27 cellular contexts compared by ENCODE assay signal in the genomic region with DNA sequence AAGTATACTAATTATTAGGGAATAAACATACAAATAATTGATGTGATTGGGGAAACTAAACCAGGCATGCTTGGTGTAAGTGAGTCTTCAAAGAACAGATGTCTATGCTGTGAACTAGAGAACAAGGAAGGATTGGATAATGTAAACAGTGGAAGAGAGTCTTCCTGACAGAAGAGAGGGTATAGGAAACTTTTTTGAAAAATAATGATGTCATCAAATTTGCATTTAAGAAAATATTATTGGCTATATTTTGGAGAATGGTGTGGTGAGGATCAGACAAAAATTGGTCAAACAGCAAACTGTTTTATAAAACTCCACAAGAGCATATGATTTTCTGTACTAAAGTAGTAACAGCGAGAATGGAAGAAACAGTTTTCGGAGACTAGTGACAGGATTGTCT.
"Had no signal": no experiment of that assay in that cellular context is flagged by ENCODE, and none has a peak within 500 bp of the region (broad histone marks: within the 10 kb centered on the region; RNA-seq: fewer than 3 reads in every experiment).

No MANE protein-coding gene starts in this region.

- H3K27me3 ChIP-seq: stomach, suprapubic skin, testis, thyroid gland, tibial artery, tibial nerve, transverse colon, upper lobe of left lung, upper lobe of right lung, uterus, vagina had no signal

- DNase-seq: stimulated activated CD4-positive, alpha-beta T cell treated with anti-CD3 and anti-CD28 coated beads, Interleukin-2, amount 100 ng/mL, for 48 hours; stimulated activated CD4-positive, alpha-beta T cell treated with anti-CD3 and anti-CD28 coated beads, Interleukin-4, amount 100 ng/mL, for 1 hour; stimulated activated CD4-positive, alpha-beta T cell treated with anti-CD3 and anti-CD28 coated beads, Interleukin-4, amount 100 ng/mL, for 24 hours; stimulated activated CD4-positive, alpha-beta T cell treated with anti-CD3 and anti-CD28 coated beads, Interleukin-4, amount 100 ng/mL, for 4 hours; stimulated activated CD8-positive, alpha-beta memory T cell treated with anti-CD3 and anti-CD28 coated beads, Interleukin-4, amount 100 ng/mL, for 48 hours; stimulated activated naive B cell treated with anti-CD40 and anti-IgM and Interleukin-4, amounts not matched to agents 10 μg/mL and 1 μg/mL and 100 μg/mL, for 72 hours; stimulated activated naive CD4-positive, alpha-beta T cell; stimulated activated naive CD4-positive, alpha-beta T cell treated with Interleukin-2 at 50 U/mL for 16 hours; stimulated activated naive CD8-positive, alpha-beta T cell treated with anti-CD3 and anti-CD28 coated beads, Interleukin-15, amount 100 ng/mL, for 72 hours; stimulated activated naive CD8-positive, alpha-beta T cell treated with anti-CD3 and anti-CD28 coated beads, Interleukin-15, Interleukin-2, amounts not matched to agents 100 U/mL and 50 U/mL, for 24 hours; stomach; substantia nigra; testis; thyroid gland; tibial artery; transverse colon; trophoblast cell; upper lobe of left lung; upper lobe of right lung; uterus had no signal

- H3K36me3 ChIP-seq: stomach, suprapubic skin, thoracic aorta, thyroid gland, tibial artery, tibial nerve, transverse colon, upper lobe of left lung, upper lobe of right lung, uterus, vagina had no signal

- H3K4me3 ChIP-seq: stomach, suprapubic skin, testis, thoracic aorta, thyroid gland, tibial artery, tibial nerve, transverse colon, upper lobe of left lung, upper lobe of right lung, uterus, vagina had no signal

- H3K4me1 ChIP-seq: stomach, suprapubic skin, testis, thyroid gland, tibial artery, tibial nerve, transverse colon, upper lobe of left lung, upper lobe of right lung, uterus, vagina had no signal

- FAIRE-seq: urothelium cell line had no signal

- H3K27ac ChIP-seq: stomach, suprapubic skin, testis, thoracic aorta, thyroid gland, tibial artery, tibial nerve, transverse colon, upper lobe of left lung, upper lobe of right lung, uterus, vagina had no signal

- ATAC-seq: stimulated activated effector memory CD8-positive, alpha-beta T cell treated with anti-CD3 and anti-CD28 coated beads, Interleukin-12 subunit alpha, Interleukin-12 subunit beta, amount 100 ng/mL, for 72 hours; stimulated activated memory B cell treated with anti-CD40 and anti-IgM and Interleukin-4, amounts not matched to agents 10 μg/mL and 1 μg/mL and 100 μg/mL, for 72 hours; stimulated activated naive B cell treated with anti-CD40 and anti-IgM and Interleukin-4, amounts not matched to agents 10 μg/mL and 1 μg/mL and 100 μg/mL, for 72 hours; stimulated activated naive CD8-positive, alpha-beta T cell treated with anti-CD3 and anti-CD28 coated beads, Interleukin-15, amount 100 ng/mL, for 72 hours; stimulated activated naive CD8-positive, alpha-beta T cell treated with anti-CD3 and anti-CD28 coated beads, Interleukin-15, Interleukin-2, amounts not matched to agents 100 U/mL and 50 U/mL, for 24 hours; upper lobe of right lung had no signal

- H3K9me3 ChIP-seq: stomach, suprapubic skin, testis, thoracic aorta, thyroid gland, tibial artery, transverse colon, upper lobe of left lung, upper lobe of right lung, uterus, vagina had no signal
